Comparison of ENCODE assay signal across 10 cellular contexts in genomic region chr1:22500476-22500875, GRCh38. TPM values are rescaled to one million over a fixed set of nuclear protein-coding genes. Genes with fewer than 3 reads are reported as not detected.
DNase-seq lines count a peak whose midpoint lies in the region; ATAC-seq and TF ChIP-seq lines count a peak whose summit lies in the region.
"Had no signal": no experiment of that assay in that cellular context is flagged by ENCODE, and none has a peak within 500 bp of the region (broad histone marks: within the 10 kb centered on the region; RNA-seq: fewer than 3 reads in every experiment).

No MANE protein-coding gene starts in this region.

- ATAC-seq in activated naive CD4-positive, alpha-beta T cell treated with anti-CD3 and anti-CD28 coated beads, Interleukin-2, amount 50 U/mL, for 72 hours: no peak
- ATAC-seq in thoracic aorta (ENCODE audit: insufficient number of reproducible peaks, low FRiP score, low read depth): peak; percentile 32
- ATAC-seq in activated CD4-positive, alpha-beta T cell treated with anti-CD3 and anti-CD28 coated beads for 36 hours: no peak

- H3K27me3 Mint-ChIP-seq in activated naive CD4-positive, alpha-beta T cell treated with anti-CD3 and anti-CD28 coated beads, Interleukin-2, amount 10 ng/mL, durations not matched to agents 7 days and 5 days: no peaks in the 10 kb centered on the region
- no peaks in the 10 kb centered on the region for H3K27me3 Mint-ChIP-seq in activated CD4-positive, alpha-beta T cell treated with anti-CD3 and anti-CD28 coated beads for 36 hours

- no peaks in the 10 kb centered on the region for H3K9me3 ChIP-seq in thoracic aorta
- H3K9me3 ChIP-seq: BLaER1, prostate gland had no signal

- H3K27ac ChIP-seq in thoracic aorta: peak overlapping the region; percentile 51 to 80
- H3K27ac ChIP-seq: BLaER1 had no signal

- no peaks in the 10 kb centered on the region for H3K9me3 Mint-ChIP-seq in activated naive CD4-positive, alpha-beta T cell treated with anti-CD3 and anti-CD28 coated beads, Interleukin-2, amount 10 ng/mL, durations not matched to agents 7 days and 5 days
- H3K9me3 Mint-ChIP-seq in activated naive CD4-positive, alpha-beta T cell treated with anti-CD3 and anti-CD28 coated beads, Interleukin-2, amount 50 U/mL, for 72 hours: no peaks in the 10 kb centered on the region
- no peaks in the 10 kb centered on the region for H3K9me3 Mint-ChIP-seq in activated CD4-positive, alpha-beta T cell treated with anti-CD3 and anti-CD28 coated beads for 36 hours (ENCODE audit: low read depth)

- DNase-seq in activated naive CD4-positive, alpha-beta T cell treated with anti-CD3 and anti-CD28 coated beads, Interleukin-2, amount 10 ng/mL, durations not matched to agents 7 days and 5 days: no peak
- no peak for DNase-seq in activated naive CD4-positive, alpha-beta T cell treated with anti-CD3 and anti-CD28 coated beads, Interleukin-2, amount 50 U/mL, for 72 hours (ENCODE audit: low spot score in 2 of 2)
- peak; percentile 67 for DNase-seq in RPMI8226
- DNase-seq in globus pallidus (ENCODE audit: low spot score): peak; percentile 8
- DNase-seq in thoracic aorta (ENCODE audit: low spot score): no peak
- DNase-seq in stimulated activated CD4-positive, alpha-beta T cell treated with anti-CD3 and anti-CD28 coated beads, Interleukin-12 subunit alpha, Interleukin-12 subunit beta, amount 100 ng/mL, for 4 hours: no peak
- DNase-seq in NK-92 (lab: John Stamatoyannopoulos, UW; ENCODE audit: unreplicated experiment): no peak
- no peak for DNase-seq in activated CD4-positive, alpha-beta T cell treated with anti-CD3 and anti-CD28 coated beads for 36 hours

- CTCF ChIA-PET in activated naive CD4-positive, alpha-beta T cell treated with anti-CD3 and anti-CD28 coated beads, Interleukin-2, amount 10 ng/mL, durations not matched to agents 7 days and 5 days (lab: Charles Lee): no interaction called here
- CTCF ChIA-PET in activated CD4-positive, alpha-beta T cell treated with anti-CD3 and anti-CD28 coated beads for 36 hours (lab: Charles Lee): interaction anchor here (0.6 kb wide), 1 partner anchor 882 kb away, joined by 3 read pairs; no protein-coding TSS in a partner anchor

- intact Hi-C loops in activated CD4-positive, alpha-beta T cell treated with anti-CD3 and anti-CD28 coated beads for 36 hours (cut with DNase I, micrococcal nuclease): loop anchor here in 1 of 2 experiments (5.0 kb wide), 1 partner anchor 48 kb away; the partner anchor contains the start of gene ZBTB40

- TF ChIP-seq CTCF in thoracic aorta (IDR thresholded peaks at IDR 0.05): peak; percentile 7

- POLR2A ChIA-PET in activated CD4-positive, alpha-beta T cell treated with anti-CD3 and anti-CD28 coated beads for 36 hours (lab: Charles Lee): no interaction called here

- no peaks in the 10 kb centered on the region for H3K36me3 ChIP-seq in thoracic aorta
- H3K36me3 ChIP-seq: prostate gland had no signal

- H3K4me1 ChIP-seq in thoracic aorta (ENCODE audit: control insufficient read depth in 1 of 2, low read depth in 2 of 2): peaks cover 24 to 44% of the 10 kb centered on the region in 2 donors
- H3K4me1 ChIP-seq: prostate gland had no signal

- H3K4me3 Mint-ChIP-seq in activated naive CD4-positive, alpha-beta T cell treated with anti-CD3 and anti-CD28 coated beads, Interleukin-2, amount 10 ng/mL, durations not matched to agents 7 days and 5 days: no peak overlapping the region
- no peak overlapping the region for H3K4me3 Mint-ChIP-seq in activated CD4-positive, alpha-beta T cell treated with anti-CD3 and anti-CD28 coated beads for 36 hours

- peaks cover 11% of the 10 kb centered on the region for H3K36me3 Mint-ChIP-seq in activated naive CD4-positive, alpha-beta T cell treated with anti-CD3 and anti-CD28 coated beads, Interleukin-2, amount 10 ng/mL, durations not matched to agents 7 days and 5 days
- no peaks in the 10 kb centered on the region for H3K36me3 Mint-ChIP-seq in activated naive CD4-positive, alpha-beta T cell treated with anti-CD3 and anti-CD28 coated beads, Interleukin-2, amount 50 U/mL, for 72 hours
- H3K36me3 Mint-ChIP-seq in activated CD4-positive, alpha-beta T cell treated with anti-CD3 and anti-CD28 coated beads for 36 hours (ENCODE audit: low read depth): peaks cover 17% of the 10 kb centered on the region

- peak overlapping the region; percentile 11 for H3K27ac Mint-ChIP-seq in activated naive CD4-positive, alpha-beta T cell treated with anti-CD3 and anti-CD28 coated beads, Interleukin-2, amount 10 ng/mL, durations not matched to agents 7 days and 5 days
- no peak overlapping the region for H3K27ac Mint-ChIP-seq in activated naive CD4-positive, alpha-beta T cell treated with anti-CD3 and anti-CD28 coated beads, Interleukin-2, amount 50 U/mL, for 72 hours
- H3K27ac Mint-ChIP-seq in activated CD4-positive, alpha-beta T cell treated with anti-CD3 and anti-CD28 coated beads for 36 hours: no peak overlapping the region

- no peaks in the 10 kb centered on the region for H3K4me1 Mint-ChIP-seq in activated naive CD4-positive, alpha-beta T cell treated with anti-CD3 and anti-CD28 coated beads, Interleukin-2, amount 10 ng/mL, durations not matched to agents 7 days and 5 days
- peaks cover 3% of the 10 kb centered on the region for H3K4me1 Mint-ChIP-seq in activated CD4-positive, alpha-beta T cell treated with anti-CD3 and anti-CD28 coated beads for 36 hours

- H3K27me3 ChIP-seq in thoracic aorta (replicated peaks; ENCODE audit: insufficient read depth): no peaks in the 10 kb centered on the region
- H3K27me3 ChIP-seq: BLaER1 had no signal

- H3K4me3 ChIP-seq in thoracic aorta: peak overlapping the region; percentile 4
- H3K4me3 ChIP-seq: BLaER1, prostate gland had no signal

RNA-seq across cellular contexts. Expression of gene ZBTB40, which starts 48.8 kb away (rescaled TPM):
- total RNA-seq in activated naive CD4-positive, alpha-beta T cell treated with anti-CD3 and anti-CD28 coated beads, Interleukin-2, amount 50 U/mL, for 72 hours: 10 to 100 TPM; 15.9 to 16.3 TPM
- total RNA-seq in thoracic aorta: 10 to 100 TPM; 30.4 to 36.4 TPM
- 10 to 100 TPM; 12.7 to 13.5 TPM for total RNA-seq in activated CD4-positive, alpha-beta T cell treated with anti-CD3 and anti-CD28 coated beads for 36 hours

Comparison
In these comparisons a context has a peak if more than half of its experiments do, and no peak if none do; other contexts are left out.
1. DNase-seq: peak in RPMI8226 (single experiment) and globus pallidus (single experiment); none in activated naive CD4-positive, alpha-beta T cell treated with anti-CD3 and anti-CD28 coated beads, Interleukin-2, amount 10 ng/mL, durations not matched to agents 7 days and 5 days (single experiment), activated naive CD4-positive, alpha-beta T cell treated with anti-CD3 and anti-CD28 coated beads, Interleukin-2, amount 50 U/mL, for 72 hours (0 of 2), thoracic aorta (single experiment), stimulated activated CD4-positive, alpha-beta T cell treated with anti-CD3 and anti-CD28 coated beads, Interleukin-12 subunit alpha, Interleukin-12 subunit beta, amount 100 ng/mL, for 4 hours (single experiment), NK-92 (single experiment) and activated CD4-positive, alpha-beta T cell treated with anti-CD3 and anti-CD28 coated beads for 36 hours (single experiment).